Comparison of ENCODE assay signal across 1 cellular context in the genomic region with DNA sequence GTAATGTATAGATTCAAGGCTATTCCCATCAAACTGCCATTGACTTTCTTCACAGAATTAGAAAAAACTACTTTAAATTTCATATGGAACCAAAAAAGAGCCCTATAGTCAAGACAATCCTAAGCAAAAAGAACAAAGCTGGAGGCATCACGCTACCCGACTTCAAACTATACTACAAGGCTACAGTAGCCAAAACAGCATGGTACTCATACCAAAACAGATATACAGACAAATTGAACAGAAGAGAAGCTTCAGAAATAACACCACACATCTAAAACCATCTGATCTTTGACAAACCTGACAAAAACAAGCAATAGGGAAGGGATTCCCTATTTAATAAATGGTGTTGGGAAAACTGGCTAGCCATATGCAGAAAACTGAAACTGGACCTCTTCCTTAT. TPM values are rescaled to one million over a fixed set of nuclear protein-coding genes. Genes with fewer than 3 reads are reported as not detected.
"Had no signal": no experiment of that assay in that cellular context is flagged by ENCODE, and none has a peak within 500 bp of the region (broad histone marks: within the 10 kb centered on the region; RNA-seq: fewer than 3 reads in every experiment).

No MANE protein-coding gene starts in this region.

RNA-seq across cellular contexts. Expression of a gene that starts 7.4 kb away (rescaled TPM):
- total RNA-seq: vagina had no signal
